Comparison of ENCODE assay signal across 2 cellular contexts in the genomic region with DNA sequence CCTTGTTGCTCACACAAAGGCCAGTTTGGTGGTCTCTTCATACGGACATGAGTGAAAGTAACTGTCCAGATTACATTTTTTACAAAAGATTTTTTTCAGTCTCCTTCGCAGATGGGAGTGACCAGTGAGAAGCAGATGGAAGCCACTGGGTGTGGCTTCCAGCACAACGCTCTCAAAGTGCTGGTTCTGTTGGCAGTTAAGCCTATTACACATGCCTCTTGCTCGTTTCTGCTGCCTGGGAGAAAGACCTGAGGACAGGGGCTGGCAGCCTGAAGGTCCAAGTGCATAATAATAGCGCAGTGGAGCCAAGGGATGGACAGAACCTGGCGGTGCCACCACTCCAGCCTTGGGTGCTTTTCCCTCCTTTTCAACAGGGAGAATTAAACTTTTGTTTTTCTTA.
TF ChIP-seq lines count a peak whose summit lies in the region.

No MANE protein-coding gene starts in this region.

TF ChIP-seq in HCT116, 20 proteins besides CTCF, POLR2A, EP300 and RAD21:
- no peak for TF ChIP-seq FOSL1 (IDR thresholded peaks at IDR 0.05; ENCODE audit: low read depth)
- no peak for TF ChIP-seq EGR1 (IDR thresholded peaks at IDR 0.05; ENCODE audit: low read depth)
- no peak for TF ChIP-seq SP1 (IDR thresholded peaks at IDR 0.05; ENCODE audit: low read depth)
- TF ChIP-seq ZNF274 (IDR thresholded peaks at IDR 0.05; ENCODE audit: low read depth, low read length), result no peak
- TF ChIP-seq ZFX (IDR thresholded peaks at IDR 0.05), result no peak
- TF ChIP-seq, protein P1, sequence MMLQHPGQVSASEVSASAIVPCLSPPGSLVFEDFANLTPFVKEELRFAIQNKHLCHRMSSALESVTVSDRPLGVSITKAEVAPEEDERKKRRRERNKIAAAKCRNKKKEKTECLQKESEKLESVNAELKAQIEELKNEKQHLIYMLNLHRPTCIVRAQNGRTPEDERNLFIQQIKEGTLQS (IDR thresholded peaks at IDR 0.05), result no peak
- no peak for TF ChIP-seq CEBPB (IDR thresholded peaks at IDR 0.05; ENCODE audit: low read depth)
- no peak for TF ChIP-seq JUND (IDR thresholded peaks at IDR 0.05)
- TF ChIP-seq POLR2AphosphoS5 (IDR thresholded peaks at IDR 0.05; ENCODE audit: low read depth, low read length), result no peak
- no peak for TF ChIP-seq SIN3A (IDR thresholded peaks at IDR 0.05; ENCODE audit: low read depth)

TF ChIP-seq in H1, 55 proteins besides CTCF, POLR2A, EP300 and RAD21:
- no peak for TF ChIP-seq YY1 (IDR thresholded peaks at IDR 0.05; ENCODE audit: low read depth, low read length)
- TF ChIP-seq BRCA1 (IDR thresholded peaks at IDR 0.05; ENCODE audit: low read depth, low read length), result no peak
- TF ChIP-seq KDM5A (IDR thresholded peaks at IDR 0.05; ENCODE audit: low read length), result no peak
- no peak for TF ChIP-seq MAFK (IDR thresholded peaks at IDR 0.05; ENCODE audit: low read depth, low read length)
- TF ChIP-seq SIRT6 (IDR thresholded peaks at IDR 0.05; ENCODE audit: low read length), result no peak
- TF ChIP-seq EGR1 (IDR thresholded peaks at IDR 0.05; ENCODE audit: borderline replicate concordance, low read depth, low read length), result no peak
- TF ChIP-seq SIX5 (IDR thresholded peaks at IDR 0.05; ENCODE audit: low read depth, low read length), result no peak
- no peak for TF ChIP-seq BCL11A (IDR thresholded peaks at IDR 0.05; ENCODE audit: low read depth in 2 of 2, low read length in 2 of 2)
- TF ChIP-seq SP2 (IDR thresholded peaks at IDR 0.05; ENCODE audit: low read length), result no peak
- TF ChIP-seq TEAD4 (IDR thresholded peaks at IDR 0.05; ENCODE audit: low read depth, low read length), result no peak
- no peak for TF ChIP-seq GTF2F1 (IDR thresholded peaks at IDR 0.05; ENCODE audit: borderline replicate concordance, low read depth, low read length)
- TF ChIP-seq RXRA (IDR thresholded peaks at IDR 0.05; ENCODE audit: insufficient read depth, low read depth, low read length), result no peak
- no peak for TF ChIP-seq SP4 (IDR thresholded peaks at IDR 0.05; ENCODE audit: low read length)
- no peak for TF ChIP-seq CTBP2 (IDR thresholded peaks at IDR 0.05; ENCODE audit: borderline replicate concordance, insufficient read depth, insufficient read length, low read length)
- TF ChIP-seq GABPA (IDR thresholded peaks at IDR 0.05; ENCODE audit: borderline replicate concordance, insufficient read depth, low read length), result no peak
